In the genomic region with DNA sequence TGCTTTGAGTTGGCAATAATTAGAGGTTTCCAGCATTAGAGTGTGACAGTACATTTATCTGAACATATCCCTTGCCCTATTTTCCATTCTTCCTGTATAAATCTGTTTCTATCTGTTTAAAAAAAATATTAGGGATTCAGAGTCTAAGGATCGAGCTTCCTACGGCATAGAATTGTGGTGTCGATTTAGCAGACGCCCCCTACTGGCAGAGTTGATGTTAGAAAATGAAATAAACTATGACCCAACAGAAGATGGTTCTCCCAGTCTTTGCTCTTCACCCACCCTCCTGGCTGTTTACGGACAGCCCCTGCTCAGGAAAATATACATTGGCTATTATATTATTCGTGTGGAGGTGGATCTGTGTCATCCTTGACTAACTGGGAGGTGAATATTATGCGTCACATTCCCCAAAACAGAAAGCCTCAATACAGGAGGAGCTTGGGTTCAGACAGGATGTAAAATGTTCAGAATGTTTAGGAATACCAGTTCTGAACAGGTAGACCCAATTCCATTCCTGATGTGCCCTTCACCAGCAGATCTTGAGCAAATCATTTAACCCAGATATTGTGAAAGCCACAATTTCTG, we compare ENCODE assay signal across 8 cellular contexts. TPM values are rescaled to one million over a fixed set of nuclear protein-coding genes. Genes with fewer than 3 reads are reported as not detected.
A peak's percentile ranks its signal among the peaks of the same experiment; 100 is the strongest.
DNase-seq lines count a peak whose midpoint lies in the region; ATAC-seq and TF ChIP-seq lines count a peak whose summit lies in the region.

No MANE protein-coding gene starts in this region.

- H3K36me3 Mint-ChIP-seq in activated CD4-positive, alpha-beta memory T cell treated with anti-CD3 and anti-CD28 coated beads for 36 hours = peaks cover 6% of the 10 kb centered on the region

- H3K4me3 ChIP-seq in fibroblast of mammary gland (ENCODE audit: control insufficient read depth, low read depth, low read length) (no peak overlapping the region), psoas muscle (no peak overlapping the region)

- no peaks in the 10 kb centered on the region for H3K9me3 ChIP-seq in psoas muscle

- no peaks in the 10 kb centered on the region for H3K36me3 ChIP-seq in psoas muscle (ENCODE audit: insufficient read depth in 1 of 2, low read depth in 1 of 2)

- H3K4me1 Mint-ChIP-seq in activated CD4-positive, alpha-beta memory T cell treated with anti-CD3 and anti-CD28 coated beads for 36 hours (ENCODE audit: low read depth) = peaks cover 56% of the 10 kb centered on the region

- H3K27ac Mint-ChIP-seq in activated CD4-positive, alpha-beta memory T cell treated with anti-CD3 and anti-CD28 coated beads for 36 hours = peak overlapping the region; percentile 40

- no peaks in the 10 kb centered on the region for H3K27me3 ChIP-seq in psoas muscle (ENCODE audit: insufficient read depth in 3 of 3, low read length in 2 of 3)

- intact Hi-C loops in activated CD4-positive, alpha-beta memory T cell treated with anti-CD3 and anti-CD28 coated beads for 36 hours (cut with micrococcal nuclease) = loop anchor here (1.0 to 2.0 kb wide), 3 partner anchors 29 to 75 kb away; no protein-coding TSS in a partner anchor
- intact Hi-C loops in psoas muscle (cut with DNase I) = no loop called here

- WGBS in psoas muscle, 3 donors = 40 to 42% (median 40%) methylated on average over 7 of the region's 7 CpGs

- ATAC-seq in GM21526 (IDR thresholded peaks at IDR 0.05; ENCODE audit: low FRiP score, unreplicated experiment) (peak; percentile 87), psoas muscle (no peak)

- no peak overlapping the region for H3K27ac ChIP-seq in psoas muscle

- peak overlapping the region; percentile 52 for H3K4me3 Mint-ChIP-seq in activated CD4-positive, alpha-beta memory T cell treated with anti-CD3 and anti-CD28 coated beads for 36 hours

- POLR2A ChIA-PET in activated CD4-positive, alpha-beta memory T cell treated with anti-CD3 and anti-CD28 coated beads for 36 hours (lab: Charles Lee) = interaction anchor here (0.6 to 1.8 kb wide), 2 partner anchors 8 to 29 kb away, joined by 3 to 4 read pairs; no protein-coding TSS in a partner anchor

- CTCF ChIA-PET in activated CD4-positive, alpha-beta memory T cell treated with anti-CD3 and anti-CD28 coated beads for 36 hours (lab: Charles Lee) = interaction anchor here (0.6 to 17.2 kb wide), 47 partner anchors 10 to 688 kb away, joined by 3 to 316 read pairs (median 5); a partner anchor contains a TSS

- TF ChIP-seq CTCF in fibroblast of mammary gland (conservative IDR thresholded peaks at IDR 0.05; ENCODE audit: control insufficient read depth, insufficient read depth, low read depth, low read length) (peak; percentile 74), psoas muscle (IDR thresholded peaks at IDR 0.05) (peak; percentile 51)

- DNase-seq in NCI-H1417 (lab: John Stamatoyannopoulos, UW) (peak in 2 of 3 experiments; percentile 2 to 35), NCI-H1417 treated with DMSO at 0.1 percent for 48 hours (lab: John Stamatoyannopoulos, UW) (no peak), NCI-H2029 (lab: John Stamatoyannopoulos, UW) (peak; percentile 4), fibroblast of mammary gland (ENCODE audit: low read depth) (peak; percentile 54), psoas muscle (no peak), 8988T (no peak)
- peak; percentile 43 for DNase-seq in activated CD4-positive, alpha-beta memory T cell treated with anti-CD3 and anti-CD28 coated beads for 36 hours

- H3K27me3 Mint-ChIP-seq in activated CD4-positive, alpha-beta memory T cell treated with anti-CD3 and anti-CD28 coated beads for 36 hours = no peaks in the 10 kb centered on the region

- H3K4me1 ChIP-seq in psoas muscle = no peaks in the 10 kb centered on the region

- H3K9me3 Mint-ChIP-seq in activated CD4-positive, alpha-beta memory T cell treated with anti-CD3 and anti-CD28 coated beads for 36 hours = peaks cover 4% of the 10 kb centered on the region

RNA-seq across cellular contexts. Expression of a gene that starts 10.6 kb away (rescaled TPM):
- total RNA-seq in activated CD4-positive, alpha-beta memory T cell treated with anti-CD3 and anti-CD28 coated beads for 36 hours = 1 to 10 TPM in 1 of 2 experiments, under 1 TPM in 1; 0.82 to 1.5 TPM
- not detected for total RNA-seq in psoas muscle
- polyA plus RNA-seq in psoas muscle = under 1 TPM in 2 of 3 donors, not detected in 1; 0.05 to 0.08 TPM

Comparison
In these comparisons a context has a peak if more than half of its experiments do, and no peak if none do; other contexts are left out.
1. DNase-seq: peak in NCI-H1417 (2 of 3), NCI-H2029 (single experiment), activated CD4-positive, alpha-beta memory T cell treated with anti-CD3 and anti-CD28 coated beads for 36 hours (single experiment) and fibroblast of mammary gland (single experiment); none in NCI-H1417 treated with DMSO at 0.1 percent for 48 hours (single experiment), psoas muscle (0 of 2) and 8988T (single experiment).